Comparison of ENCODE assay signal across 17 cellular contexts in genomic region chr22:27274770-27275449, GRCh38.
"Had no signal": no experiment of that assay in that cellular context is flagged by ENCODE, and none has a peak within 500 bp of the region (broad histone marks: within the 10 kb centered on the region; RNA-seq: fewer than 3 reads in every experiment).

No MANE protein-coding gene starts in this region.

- H3K36me3 ChIP-seq: breast epithelium, esophagus muscularis mucosa, gastrocnemius medialis, heart right ventricle, neutrophil had no signal

- H3K9me3 Mint-ChIP-seq: activated CD4-positive, alpha-beta T cell treated with anti-CD3 and anti-CD28 coated beads, Interleukin-2, amount 10 ng/mL, durations not matched to agents 24 days and 14 days; activated naive CD4-positive, alpha-beta T cell treated with anti-CD3 and anti-CD28 coated beads, Interleukin-2, amount 10 ng/mL, durations not matched to agents 7 days and 5 days; stimulated activated effector memory CD8-positive, alpha-beta T cell treated with anti-CD3 and anti-CD28 coated beads, Interleukin-12 subunit alpha, Interleukin-12 subunit beta, amount 100 ng/mL, for 72 hours; T-helper 1 cell treated with Interleukin-12 subunit alpha and Interleukin-12 subunit beta and Interleukin-4 antibody, amounts not matched to agents 30 μg/mL and 1 μg/mL, for 36 hours had no signal

- H3K27me3 Mint-ChIP-seq: activated naive CD4-positive, alpha-beta T cell treated with anti-CD3 and anti-CD28 coated beads, Interleukin-2, amount 10 ng/mL, durations not matched to agents 7 days and 5 days had no signal

- H3K27ac Mint-ChIP-seq: activated CD4-positive, alpha-beta T cell treated with anti-CD3 and anti-CD28 coated beads, Interleukin-2, amount 10 ng/mL, durations not matched to agents 24 days and 14 days; activated naive CD4-positive, alpha-beta T cell treated with anti-CD3 and anti-CD28 coated beads, Interleukin-2, amount 10 ng/mL, durations not matched to agents 7 days and 5 days; stimulated activated effector memory CD8-positive, alpha-beta T cell treated with anti-CD3 and anti-CD28 coated beads, Interleukin-12 subunit alpha, Interleukin-12 subunit beta, amount 100 ng/mL, for 72 hours; T-helper 1 cell treated with Interleukin-12 subunit alpha and Interleukin-12 subunit beta and Interleukin-4 antibody, amounts not matched to agents 30 μg/mL and 1 μg/mL, for 36 hours; WTC11 had no signal

- H3K4me1 ChIP-seq: breast epithelium, gastrocnemius medialis had no signal

- H3K4me3 Mint-ChIP-seq: activated CD4-positive, alpha-beta T cell treated with anti-CD3 and anti-CD28 coated beads, Interleukin-2, amount 10 ng/mL, durations not matched to agents 24 days and 14 days; activated naive CD4-positive, alpha-beta T cell treated with anti-CD3 and anti-CD28 coated beads, Interleukin-2, amount 10 ng/mL, durations not matched to agents 7 days and 5 days; stimulated activated effector memory CD8-positive, alpha-beta T cell treated with anti-CD3 and anti-CD28 coated beads, Interleukin-12 subunit alpha, Interleukin-12 subunit beta, amount 100 ng/mL, for 72 hours; T-helper 1 cell treated with Interleukin-12 subunit alpha and Interleukin-12 subunit beta and Interleukin-4 antibody, amounts not matched to agents 30 μg/mL and 1 μg/mL, for 36 hours; WTC11 had no signal

- H3K9me3 ChIP-seq: neutrophil had no signal

- H3K27ac ChIP-seq: breast epithelium, esophagus muscularis mucosa, gastrocnemius medialis, heart right ventricle, neutrophil had no signal

- H3K36me3 Mint-ChIP-seq: activated naive CD4-positive, alpha-beta T cell treated with anti-CD3 and anti-CD28 coated beads, Interleukin-2, amount 10 ng/mL, durations not matched to agents 7 days and 5 days; stimulated activated effector memory CD8-positive, alpha-beta T cell treated with anti-CD3 and anti-CD28 coated beads, Interleukin-12 subunit alpha, Interleukin-12 subunit beta, amount 100 ng/mL, for 72 hours; WTC11 had no signal

- H3K4me1 Mint-ChIP-seq: activated CD4-positive, alpha-beta T cell treated with anti-CD3 and anti-CD28 coated beads, Interleukin-2, amount 10 ng/mL, durations not matched to agents 24 days and 14 days; activated naive CD4-positive, alpha-beta T cell treated with anti-CD3 and anti-CD28 coated beads, Interleukin-2, amount 10 ng/mL, durations not matched to agents 7 days and 5 days; stimulated activated effector memory CD8-positive, alpha-beta T cell treated with anti-CD3 and anti-CD28 coated beads, Interleukin-12 subunit alpha, Interleukin-12 subunit beta, amount 100 ng/mL, for 72 hours had no signal

- DNase-seq: activated CD4-positive, alpha-beta T cell treated with anti-CD3 and anti-CD28 coated beads, Interleukin-2, amount 10 ng/mL, durations not matched to agents 24 days and 14 days; activated naive CD4-positive, alpha-beta T cell treated with anti-CD3 and anti-CD28 coated beads, Interleukin-2, amount 10 ng/mL, durations not matched to agents 7 days and 5 days; amniotic stem cell; gastrocnemius medialis; heart right ventricle; kidney; left ventricle myocardium superior; mesendoderm; posterior cingulate gyrus; trophoblast cell had no signal

- H3K27me3 ChIP-seq: esophagus muscularis mucosa had no signal

- H3K4me3 ChIP-seq: breast epithelium, esophagus muscularis mucosa, gastrocnemius medialis, heart right ventricle, smooth muscle cell had no signal
